ENCODE assay signal across 10 cellular contexts in the genomic region with DNA sequence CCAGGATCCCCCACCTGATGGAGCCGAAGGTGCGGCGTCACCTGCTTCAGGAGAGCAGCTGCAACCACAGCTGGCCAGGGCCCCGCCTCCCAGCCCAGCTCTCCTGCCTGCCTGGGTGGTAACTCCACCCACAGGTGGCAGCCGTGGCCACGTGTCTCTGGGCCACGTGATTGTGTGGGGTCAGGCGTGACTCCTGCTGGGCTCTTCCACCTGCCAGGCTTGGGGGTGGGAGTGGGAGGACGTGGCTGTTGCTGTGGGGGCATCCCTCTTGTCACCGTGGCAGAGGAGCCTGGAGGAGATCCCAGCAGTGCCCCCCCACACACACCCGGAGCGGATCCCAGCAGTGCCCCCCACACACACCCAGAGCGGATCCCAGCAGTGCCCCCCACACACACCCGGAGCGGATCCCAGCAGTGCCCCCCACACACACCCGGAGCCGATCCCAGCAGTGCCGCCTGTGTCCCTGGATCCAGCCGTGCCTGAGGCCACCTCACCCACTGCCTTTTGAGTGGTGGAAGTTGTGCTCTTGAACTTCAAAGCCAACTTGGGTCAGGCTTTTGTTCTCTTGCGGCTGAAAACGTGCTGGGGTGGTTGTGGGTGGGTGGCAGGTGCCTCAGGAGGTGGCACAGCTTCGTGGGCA. TPM values are rescaled to one million over a fixed set of nuclear protein-coding genes. Genes with fewer than 3 reads are reported as not detected.
DNase-seq lines count a peak whose midpoint lies in the region; ATAC-seq lines count a peak whose summit lies in the region.
"Had no signal": no experiment of that assay in that cellular context is flagged by ENCODE, and none has a peak within 500 bp of the region (broad histone marks: within the 10 kb centered on the region; RNA-seq: fewer than 3 reads in every experiment).

No MANE protein-coding gene starts in this region.

- ATAC-seq in memory B cell (ENCODE audit: low read depth): peak; percentile 96
- no peak for ATAC-seq in HG03108 (IDR thresholded peaks at IDR 0.05; ENCODE audit: unreplicated experiment)
- ATAC-seq in GM19351 (IDR thresholded peaks at IDR 0.05; ENCODE audit: unreplicated experiment): no peak
- ATAC-seq: left lung, sciatic nerve had no signal

- no peaks in the 10 kb centered on the region for H3K36me3 Mint-ChIP-seq in activated CD4-positive, alpha-beta memory T cell treated with anti-CD3 and anti-CD28 coated beads, Interleukin-2, amount 10 ng/mL, durations not matched to agents 7 days and 5 days (ENCODE audit: low read depth)
- peaks cover 3% of the 10 kb centered on the region for H3K36me3 Mint-ChIP-seq in memory B cell

- no peak overlapping the region for H3K4me3 Mint-ChIP-seq in activated CD4-positive, alpha-beta memory T cell treated with anti-CD3 and anti-CD28 coated beads, Interleukin-2, amount 10 ng/mL, durations not matched to agents 7 days and 5 days
- H3K4me3 Mint-ChIP-seq in memory B cell: peak overlapping the region; percentile 11

- peaks cover 23% of the 10 kb centered on the region for H3K4me1 Mint-ChIP-seq in activated CD4-positive, alpha-beta memory T cell treated with anti-CD3 and anti-CD28 coated beads, Interleukin-2, amount 10 ng/mL, durations not matched to agents 7 days and 5 days
- H3K4me1 Mint-ChIP-seq in memory B cell: peaks cover 7% of the 10 kb centered on the region

- H3K9me3 Mint-ChIP-seq in activated CD4-positive, alpha-beta memory T cell treated with anti-CD3 and anti-CD28 coated beads, Interleukin-2, amount 10 ng/mL, durations not matched to agents 7 days and 5 days: no peaks in the 10 kb centered on the region
- H3K9me3 Mint-ChIP-seq in memory B cell: no peaks in the 10 kb centered on the region

- POLR2A ChIA-PET in activated CD4-positive, alpha-beta memory T cell treated with anti-CD3 and anti-CD28 coated beads, Interleukin-2, amount 10 ng/mL, durations not matched to agents 7 days and 5 days (lab: Charles Lee): no interaction called here

- CTCF ChIA-PET in activated CD4-positive, alpha-beta memory T cell treated with anti-CD3 and anti-CD28 coated beads, Interleukin-2, amount 10 ng/mL, durations not matched to agents 7 days and 5 days (lab: Charles Lee): no interaction called here

- H3K27ac Mint-ChIP-seq in activated CD4-positive, alpha-beta memory T cell treated with anti-CD3 and anti-CD28 coated beads, Interleukin-2, amount 10 ng/mL, durations not matched to agents 7 days and 5 days: no peak overlapping the region
- H3K27ac Mint-ChIP-seq in memory B cell: no peak overlapping the region

- DNase-seq in NCI-H748 (lab: John Stamatoyannopoulos, UW; ENCODE audit: unreplicated experiment) (peak; percentile 59), NCI-H748 treated with DMSO at 0.1 percent for 48 hours (lab: John Stamatoyannopoulos, UW) (no peak), NCI-H146 (lab: John Stamatoyannopoulos, UW) (peak; percentile 61), memory B cell (ENCODE audit: low spot score in 2 of 2) (peak in 1 of 2 donors; percentile 29), inferior parietal cortex (ENCODE audit: extremely low spot score) (no peak)
- peak; percentile 53 for DNase-seq in activated CD4-positive, alpha-beta memory T cell treated with anti-CD3 and anti-CD28 coated beads, Interleukin-2, amount 10 ng/mL, durations not matched to agents 7 days and 5 days

- H3K27me3 Mint-ChIP-seq in activated CD4-positive, alpha-beta memory T cell treated with anti-CD3 and anti-CD28 coated beads, Interleukin-2, amount 10 ng/mL, durations not matched to agents 7 days and 5 days: peaks cover 16% of the 10 kb centered on the region
- peaks cover 10% of the 10 kb centered on the region for H3K27me3 Mint-ChIP-seq in memory B cell

RNA-seq across cellular contexts. Expression of gene POFUT2, which starts 32.2 kb away (rescaled TPM):
- 10 to 100 TPM; 23.5 to 25.1 TPM for total RNA-seq in activated CD4-positive, alpha-beta memory T cell treated with anti-CD3 and anti-CD28 coated beads, Interleukin-2, amount 10 ng/mL, durations not matched to agents 7 days and 5 days

Comparison
In these comparisons a context has a peak if more than half of its experiments do, and no peak if none do; other contexts are left out.
1. DNase-seq: peak in NCI-H748 (single experiment), NCI-H146 (single experiment) and activated CD4-positive, alpha-beta memory T cell treated with anti-CD3 and anti-CD28 coated beads, Interleukin-2, amount 10 ng/mL, durations not matched to agents 7 days and 5 days (single experiment); none in NCI-H748 treated with DMSO at 0.1 percent for 48 hours (single experiment) and inferior parietal cortex (single experiment).